ENCODE assay signal across 8 cellular contexts in the genomic region with DNA sequence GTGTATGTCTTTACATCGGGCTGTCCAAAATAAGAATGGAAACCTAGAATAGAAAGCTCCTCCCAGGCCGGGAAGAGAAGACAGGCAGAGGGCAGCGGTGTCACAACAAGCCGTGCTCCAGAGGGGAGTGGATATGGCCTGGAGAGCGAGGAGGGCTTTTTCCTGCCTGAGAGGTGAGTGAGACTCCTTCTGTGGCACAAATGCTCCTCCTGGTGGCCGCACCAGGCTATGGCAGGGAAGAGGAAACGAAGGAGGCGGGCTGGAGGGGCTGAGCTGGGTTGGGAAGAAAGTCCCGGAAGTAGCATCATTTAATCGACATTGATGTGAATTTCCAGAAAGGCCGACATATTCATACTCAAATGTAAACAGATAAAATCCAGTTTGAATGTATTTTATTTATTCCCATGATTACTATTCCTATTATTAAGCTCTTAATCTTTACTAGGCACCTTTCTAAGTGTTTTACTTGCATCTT. TPM values are rescaled to one million over a fixed set of nuclear protein-coding genes. Genes with fewer than 3 reads are reported as not detected.
DNase-seq lines count a peak whose midpoint lies in the region; ATAC-seq, FAIRE-seq and TF ChIP-seq lines count a peak whose summit lies in the region.

No MANE protein-coding gene starts in this region.

- H3K4me1 ChIP-seq in HAP-1: no peaks in the 10 kb centered on the region

- no peak for FAIRE-seq in bronchial epithelial cell (lab: Jason Lieb, UNC)

- DNase-seq in AG09319 (ENCODE audit: extremely low read depth, low read depth) (peak; percentile 40), HAP-1 (ENCODE audit: low spot score in 2 of 2) (peak; percentile 84 to 93), NCI-H345 treated with DMSO at 0.1 percent for 48 hours (lab: John Stamatoyannopoulos, UW; ENCODE audit: unreplicated experiment) (peak; percentile 100), bronchial epithelial cell (ENCODE audit: low read depth) (peak; percentile 63), kidney epithelial cell (ENCODE audit: low read depth) (peak; percentile 21)
- peak; percentile 62 for DNase-seq in activated CD4-positive, CD25-positive, alpha-beta regulatory T cell treated with anti-CD3 and anti-CD28 coated beads, Interleukin-2, amount 50 U/mL, for 16 hours (ENCODE audit: low read depth, low spot score)
- peak; percentile 84 to 87 for DNase-seq in stimulated activated CD4-positive, alpha-beta T cell treated with anti-CD3 and anti-CD28 coated beads, Interleukin-2, amount 100 ng/mL, for 24 hours

- peaks cover 49% of the 10 kb centered on the region for H3K27me3 ChIP-seq in HAP-1 (ENCODE audit: low read depth)
- peaks cover 19% of the 10 kb centered on the region for H3K27me3 ChIP-seq in bronchial epithelial cell (ENCODE audit: control insufficient read depth, insufficient read depth, low read length)
- peaks cover 21% of the 10 kb centered on the region for H3K27me3 ChIP-seq in kidney epithelial cell (ENCODE audit: control insufficient read depth, insufficient read depth, low read length)

- no peaks in the 10 kb centered on the region for H3K9me3 ChIP-seq in HAP-1

- in situ Hi-C loops in HAP-1 (cut with MboI; ENCODE audit: low sequenced_read_pairs): no loop called here

- no peaks in the 10 kb centered on the region for H3K36me3 ChIP-seq in HAP-1 (replicated peaks)
- no peaks in the 10 kb centered on the region for H3K36me3 ChIP-seq in bronchial epithelial cell (ENCODE audit: control insufficient read depth, insufficient read depth, low read length)
- H3K36me3 ChIP-seq in kidney epithelial cell (ENCODE audit: control insufficient read depth, insufficient read depth, low read length): no peaks in the 10 kb centered on the region

- TF ChIP-seq CTCF in AG09319 (IDR thresholded peaks at IDR 0.05; ENCODE audit: low read depth, low read length) (peak; percentile 99), bronchial epithelial cell (IDR thresholded peaks at IDR 0.05; ENCODE audit: insufficient read depth, low read length, severe bottlenecking) (peak; percentile 87), kidney epithelial cell (IDR thresholded peaks at IDR 0.05; ENCODE audit: insufficient read depth, low read length, poor library complexity, severe bottlenecking) (peak; percentile 95)

- H3K4me3 ChIP-seq in HAP-1: no peak overlapping the region
- H3K4me3 ChIP-seq in bronchial epithelial cell (ENCODE audit: low read depth, low read length): no peak overlapping the region
- no peak overlapping the region for H3K4me3 ChIP-seq in kidney epithelial cell (ENCODE audit: low read depth, low read length)

- no peak for ATAC-seq in GM21390 (IDR thresholded peaks at IDR 0.05; ENCODE audit: unreplicated experiment)

RNA-seq across cellular contexts. Expression of gene MEF2D, which starts 54.7 kb away (rescaled TPM):
- total RNA-seq in bronchial epithelial cell (1.3 and 4.9 TPM in 2 replicates), kidney epithelial cell (16.6 and 22.0 TPM in 2 replicates)

Comparison
In these comparisons a context has a peak if more than half of its experiments do, and no peak if none do; other contexts are left out.
1. DNase-seq: peak in every context shown above with its lines; median percentile 100 in NCI-H345 treated with DMSO at 0.1 percent for 48 hours; 88 in HAP-1; 86 in stimulated activated CD4-positive, alpha-beta T cell treated with anti-CD3 and anti-CD28 coated beads, Interleukin-2, amount 100 ng/mL, for 24 hours; 63 in bronchial epithelial cell; 62 in activated CD4-positive, CD25-positive, alpha-beta regulatory T cell treated with anti-CD3 and anti-CD28 coated beads, Interleukin-2, amount 50 U/mL, for 16 hours; 40 in AG09319; 21 in kidney epithelial cell.